ENCODE assay signal across 13 cellular contexts in the genomic region with DNA sequence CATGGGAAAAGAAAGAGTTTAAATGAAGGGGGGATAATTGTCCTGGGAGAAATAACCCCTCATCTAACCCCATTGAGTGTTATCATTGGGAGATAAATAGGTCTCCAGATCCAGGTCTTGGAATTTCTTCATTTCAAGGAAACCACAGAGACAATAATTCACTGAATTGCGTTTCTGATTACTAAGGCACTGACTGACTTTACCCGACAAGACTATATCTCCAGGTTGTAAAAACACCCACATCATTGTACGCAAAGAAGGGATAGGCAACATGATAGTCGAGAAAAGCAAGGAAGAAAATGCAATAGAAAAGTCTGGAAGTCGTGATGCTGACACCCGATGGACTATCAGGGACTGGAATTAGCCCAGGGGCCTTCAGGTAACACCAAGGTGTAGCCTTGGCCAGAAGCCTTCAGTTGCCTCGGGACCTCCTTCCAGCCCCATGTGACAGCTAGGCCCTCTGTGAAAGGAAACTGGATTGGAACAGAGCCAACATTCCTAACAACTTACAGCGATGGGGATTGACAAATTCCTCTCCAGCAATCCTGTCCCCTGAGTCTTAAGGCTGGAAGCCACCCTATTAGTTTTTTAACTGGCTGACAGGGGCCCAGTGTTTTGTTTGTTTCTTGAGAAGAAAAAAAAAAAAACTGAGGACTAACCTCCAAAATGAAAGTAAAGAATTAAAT. TPM values are rescaled to one million over a fixed set of nuclear protein-coding genes. Genes with fewer than 3 reads are reported as not detected.
A peak's percentile ranks its signal among the peaks of the same experiment; 100 is the strongest.
DNase-seq lines count a peak whose midpoint lies in the region; ATAC-seq, FAIRE-seq and TF ChIP-seq lines count a peak whose summit lies in the region.
"Had no signal": no experiment of that assay in that cellular context is flagged by ENCODE, and none has a peak within 500 bp of the region (broad histone marks: within the 10 kb centered on the region; RNA-seq: fewer than 3 reads in every experiment).

No MANE protein-coding gene starts in this region.

- no peaks in the 10 kb centered on the region for H3K9me3 Mint-ChIP-seq in astrocyte (ENCODE audit: unreplicated experiment)
- H3K9me3 Mint-ChIP-seq in activated CD8-positive, alpha-beta T cell treated with anti-CD3 and anti-CD28 coated beads, Interleukin-2, amount 10 ng/mL, durations not matched to agents 7 days and 5 days (ENCODE audit: insufficient read depth): no peaks in the 10 kb centered on the region

- POLR2A ChIA-PET in HCT116 (lab: Charles Lee): no interaction called here
- POLR2A ChIA-PET in activated CD8-positive, alpha-beta T cell treated with anti-CD3 and anti-CD28 coated beads, Interleukin-2, amount 10 ng/mL, durations not matched to agents 7 days and 5 days (lab: Charles Lee): no interaction called here

- DNase-seq in A172 (ENCODE audit: low spot score) (peak; percentile 60), HCT116 (ENCODE audit: low read depth, low spot score) (peak; percentile 35), astrocyte (ENCODE audit: low read depth) (peak; percentile 75), hepatic stellate cell (ENCODE audit: low spot score) (peak; percentile 42), NCI-H2196 treated with DMSO at 0.1 percent for 48 hours (lab: John Stamatoyannopoulos, UW; ENCODE audit: unreplicated experiment) (no peak), prostate gland (ENCODE audit: low spot score) (no peak)
- no peak for DNase-seq in activated CD8-positive, alpha-beta T cell treated with anti-CD3 and anti-CD28 coated beads, Interleukin-2, amount 10 ng/mL, durations not matched to agents 7 days and 5 days
- DNase-seq: anterior cingulate cortex, NCI-H510A treated with DMSO at 0.1 percent for 48 hours, T-helper 17 cell had no signal

- H4K20me1 ChIP-seq in HCT116 (ENCODE audit: insufficient read depth) (no peaks in the 10 kb centered on the region), astrocyte (ENCODE audit: insufficient read depth, low read length) (no peaks in the 10 kb centered on the region)
- H4K20me1 ChIP-seq: BLaER1 had no signal

- H3K27ac Mint-ChIP-seq in astrocyte (ENCODE audit: unreplicated experiment): peak overlapping the region; percentile 95
- no peak overlapping the region for H3K27ac Mint-ChIP-seq in activated CD8-positive, alpha-beta T cell treated with anti-CD3 and anti-CD28 coated beads, Interleukin-2, amount 10 ng/mL, durations not matched to agents 7 days and 5 days
- H3K27ac Mint-ChIP-seq: T-helper 17 cell had no signal

- no peaks in the 10 kb centered on the region for H3K27me3 Mint-ChIP-seq in astrocyte (ENCODE audit: low read depth, unreplicated experiment)
- peaks cover 2% of the 10 kb centered on the region for H3K27me3 Mint-ChIP-seq in activated CD8-positive, alpha-beta T cell treated with anti-CD3 and anti-CD28 coated beads, Interleukin-2, amount 10 ng/mL, durations not matched to agents 7 days and 5 days (ENCODE audit: low read depth)
- H3K27me3 Mint-ChIP-seq: T-helper 17 cell had no signal

- no peaks in the 10 kb centered on the region for H3K9me2 ChIP-seq in HCT116 (ENCODE audit: insufficient read depth)

- WGBS in prostate gland: 59% methylated on average over 8 of the region's 8 CpGs

- no peak for TF ChIP-seq RAD21 in HCT116 (IDR thresholded peaks at IDR 0.05; ENCODE audit: low read depth)

- H3K9me3 ChIP-seq in HCT116 (ENCODE audit: control insufficient read depth in 1 of 2, insufficient read depth in 1 of 2, low read depth in 1 of 2, low read length in 2 of 2) (no peaks in the 10 kb centered on the region), astrocyte (ENCODE audit: insufficient read depth, low read depth, low read length) (no peaks in the 10 kb centered on the region), prostate gland (no peaks in the 10 kb centered on the region)
- H3K9me3 ChIP-seq: BLaER1, heart left ventricle had no signal

- H3K27ac ChIP-seq in HCT116 (ENCODE audit: low read depth, low read length) (no peak overlapping the region), astrocyte (ENCODE audit: low read depth, low read length) (no peak overlapping the region), prostate gland (no peak overlapping the region)
- H3K27ac ChIP-seq: BLaER1, heart left ventricle had no signal

- no peaks in the 10 kb centered on the region for H3K79me2 ChIP-seq in HCT116 (ENCODE audit: insufficient read depth, low read length)
- no peaks in the 10 kb centered on the region for H3K79me2 ChIP-seq in astrocyte (ENCODE audit: insufficient read depth, low read length)

- TF ChIP-seq CTCF in HCT116 (IDR thresholded peaks at IDR 0.05 in 2 of 3, conservative IDR thresholded peaks at IDR 0.05 in 1 of 3; ENCODE audit: borderline replicate concordance in 1 of 3, insufficient read depth in 1 of 3, low read depth in 2 of 3, low read length in 2 of 3) (no peak), astrocyte (IDR thresholded peaks at IDR 0.05; ENCODE audit: insufficient read depth, low read depth, low read length) (no peak), prostate gland (IDR thresholded peaks at IDR 0.05) (no peak)

- intact Hi-C loops in HCT116 (cut with micrococcal nuclease) (no loop called here), prostate gland (cut with DNase I) (no loop called here)

- H3K4me1 ChIP-seq in HCT116 (ENCODE audit: control insufficient read depth in 1 of 2, insufficient read depth in 2 of 2, low read length in 2 of 2) (peaks cover 0 to 26% of the 10 kb centered on the region in 2 experiments; a peak in 2 of 4 replicates), astrocyte (ENCODE audit: insufficient read depth, low read length) (peaks cover 13% of the 10 kb centered on the region), prostate gland (replicated peaks) (no peaks in the 10 kb centered on the region)
- H3K4me1 ChIP-seq: BLaER1 had no signal

- H3K4me3 Mint-ChIP-seq in astrocyte (ENCODE audit: unreplicated experiment): peak overlapping the region; percentile 8
- no peak overlapping the region for H3K4me3 Mint-ChIP-seq in activated CD8-positive, alpha-beta T cell treated with anti-CD3 and anti-CD28 coated beads, Interleukin-2, amount 10 ng/mL, durations not matched to agents 7 days and 5 days
- H3K4me3 Mint-ChIP-seq: T-helper 17 cell had no signal

- FAIRE-seq in astrocyte (lab: Jason Lieb, UNC): peak; percentile 34

- H3K4me3 ChIP-seq in HCT116 (replicated peaks in 1 of 2; ENCODE audit: low read depth in 1 of 2, low read length in 2 of 2): no peak overlapping the region
- H3K4me3 ChIP-seq in astrocyte (ENCODE audit: insufficient read depth, low read depth, low read length): no peak overlapping the region
- H3K4me3 ChIP-seq in prostate gland: no peak overlapping the region
- H3K4me3 ChIP-seq: BLaER1, heart left ventricle had no signal

- H3K4me1 Mint-ChIP-seq in astrocyte (ENCODE audit: low read depth, unreplicated experiment): peaks cover 15% of the 10 kb centered on the region
- no peaks in the 10 kb centered on the region for H3K4me1 Mint-ChIP-seq in activated CD8-positive, alpha-beta T cell treated with anti-CD3 and anti-CD28 coated beads, Interleukin-2, amount 10 ng/mL, durations not matched to agents 7 days and 5 days (ENCODE audit: low read depth)
- H3K4me1 Mint-ChIP-seq: T-helper 17 cell had no signal

- no TSS peak for BruUV-seq in HCT116 (replicated peaks; lab: Mats Ljungman, UMichigan)

- H3K9ac ChIP-seq in HCT116 (ENCODE audit: low read length): no peak overlapping the region
- H3K9ac ChIP-seq in astrocyte (ENCODE audit: low read length): peak overlapping the region; percentile 30
- H3K9ac ChIP-seq: BLaER1 had no signal

- peak overlapping the region; percentile 45 for H2AFZ ChIP-seq in HCT116 (ENCODE audit: low read depth, low read length, poor library complexity, severe bottlenecking)
- H2AFZ ChIP-seq in astrocyte (ENCODE audit: low read depth, low read length): no peak overlapping the region

- H3K27me3 ChIP-seq in HCT116 (ENCODE audit: insufficient read depth, low read length) (no peaks in the 10 kb centered on the region), astrocyte (ENCODE audit: insufficient read depth, low read length) (no peaks in the 10 kb centered on the region), prostate gland (replicated peaks; ENCODE audit: insufficient read depth) (no peaks in the 10 kb centered on the region)
- H3K27me3 ChIP-seq: BLaER1 had no signal

- H3K36me3 ChIP-seq in HCT116 (ENCODE audit: control insufficient read depth in 1 of 2, insufficient read depth in 2 of 2, low read length in 2 of 2) (no peaks in the 10 kb centered on the region), astrocyte (ENCODE audit: insufficient read depth, low read length) (no peaks in the 10 kb centered on the region), prostate gland (no peaks in the 10 kb centered on the region)
- H3K36me3 ChIP-seq: BLaER1, heart left ventricle had no signal

- TF ChIP-seq POLR2A in HCT116 (IDR thresholded peaks at IDR 0.05; ENCODE audit: borderline replicate concordance, extremely low read depth, insufficient read depth, insufficient read length): no peak
- no peak for TF ChIP-seq POLR2A in prostate gland (IDR thresholded peaks at IDR 0.05)

- ATAC-seq in HCT116 (peak; percentile 66; the same call in 1 of the 2 replicates), HG03175 (IDR thresholded peaks at IDR 0.05; ENCODE audit: unreplicated experiment) (no peak)
- no peak for ATAC-seq in activated CD8-positive, alpha-beta T cell treated with anti-CD3 and anti-CD28 coated beads, Interleukin-2, amount 10 ng/mL, durations not matched to agents 7 days and 5 days
- ATAC-seq: T-helper 17 cell had no signal

- RAD21 ChIA-PET in HCT116 (lab: Charles Lee; ENCODE audit: low non-redundant PET in 1 of 2, low total read pairs in 2 of 2, uncharacterized antibody in 2 of 2, unreplicated experiment in 2 of 2): no interaction called here

- peak overlapping the region; percentile 28 for H3K4me2 ChIP-seq in HCT116 (ENCODE audit: low read length)
- peak overlapping the region; percentile 76 for H3K4me2 ChIP-seq in astrocyte (ENCODE audit: low read length)
- H3K4me2 ChIP-seq: BLaER1 had no signal

- CTCF ChIA-PET in HCT116 (lab: Charles Lee): no interaction called here
- CTCF ChIA-PET in activated CD8-positive, alpha-beta T cell treated with anti-CD3 and anti-CD28 coated beads, Interleukin-2, amount 10 ng/mL, durations not matched to agents 7 days and 5 days (lab: Charles Lee): no interaction called here

- H3K36me3 Mint-ChIP-seq in astrocyte (ENCODE audit: low read depth, unreplicated experiment): no peaks in the 10 kb centered on the region
- H3K36me3 Mint-ChIP-seq in activated CD8-positive, alpha-beta T cell treated with anti-CD3 and anti-CD28 coated beads, Interleukin-2, amount 10 ng/mL, durations not matched to agents 7 days and 5 days (ENCODE audit: low read depth): no peaks in the 10 kb centered on the region

TF ChIP-seq in HCT116, 20 proteins besides CTCF, POLR2A, EP300 and RAD21 (continues in another document):
- TF ChIP-seq SIN3A (IDR thresholded peaks at IDR 0.05; ENCODE audit: low read depth): no peak
- TF ChIP-seq ZFX (IDR thresholded peaks at IDR 0.05): no peak
- no peak for TF ChIP-seq YY1 (IDR thresholded peaks at IDR 0.05; ENCODE audit: extremely low read depth, insufficient replicate concordance, low read depth, low read length)
- TF ChIP-seq ZNF274 (IDR thresholded peaks at IDR 0.05; ENCODE audit: low read depth, low read length): no peak

RNA-seq across cellular contexts. Expression of a gene that starts 46.6 kb away (rescaled TPM):
- total RNA-seq in A172 (2014; rRNA removed; shearing (Covaris generic)): 0.96 and 3.3 TPM in 2 replicates
- 0.05 TPM for total RNA-seq in HCT116 (2021; ENCODE audit: unreplicated experiment)
- polyA plus RNA-seq in HCT116 (2012): not detected in 2 replicates
- 1.7 and 2.2 TPM in 2 replicates for total RNA-seq in astrocyte
- total RNA-seq in prostate gland: 1 to 10 TPM; 2.8 to 4.5 TPM
- under 1 TPM; 0.29 to 0.31 TPM for total RNA-seq in activated CD8-positive, alpha-beta T cell treated with anti-CD3 and anti-CD28 coated beads, Interleukin-2, amount 10 ng/mL, durations not matched to agents 7 days and 5 days

Comparison
In these comparisons a context has a peak if more than half of its experiments do, and no peak if none do; other contexts are left out.
1. DNase-seq: peak in A172 (single experiment), HCT116 (single experiment), astrocyte (single experiment) and hepatic stellate cell (single experiment); none in NCI-H2196 treated with DMSO at 0.1 percent for 48 hours (single experiment), prostate gland (single experiment) and activated CD8-positive, alpha-beta T cell treated with anti-CD3 and anti-CD28 coated beads, Interleukin-2, amount 10 ng/mL, durations not matched to agents 7 days and 5 days (single experiment).